In genomic region chr16:20740901-20741491, GRCh38 we compare ENCODE assay signal across 8 cellular contexts. TPM values are rescaled to one million over a fixed set of nuclear protein-coding genes. Genes with fewer than 3 reads are reported as not detected.
DNase-seq lines count a peak whose midpoint lies in the region; ATAC-seq and TF ChIP-seq lines count a peak whose summit lies in the region.

No MANE protein-coding gene starts in this region.

- peak; percentile 87 for ATAC-seq in HG02642 (IDR thresholded peaks at IDR 0.05; ENCODE audit: poor library complexity, unreplicated experiment)
- peak; percentile 85 to 90 (median 88) for ATAC-seq in T-cell (replicated peaks in 1 of 4)
- ATAC-seq in heart right ventricle: peak; percentile 93 to 97 (median 95)
- peak; percentile 93 for ATAC-seq in upper lobe of right lung

- 0% methylated on average over 30 to 34 of the region's 34 CpGs for WGBS in adipose tissue, 3 donors
- 0% methylated on average over 32 to 34 of the region's 34 CpGs for WGBS in heart right ventricle, 2 donors

- no peaks in the 10 kb centered on the region for H3K27me3 Mint-ChIP-seq in T-cell

- H3K36me3 ChIP-seq in heart right ventricle: peaks cover 0 to 40% (median 24%) of the 10 kb centered on the region in 9 donors
- peaks cover 30% of the 10 kb centered on the region for H3K36me3 ChIP-seq in upper lobe of right lung

- peaks cover 4 to 39% (median 25%) of the 10 kb centered on the region in 9 donors for H3K4me1 ChIP-seq in heart right ventricle
- peaks cover 27% of the 10 kb centered on the region for H3K4me1 ChIP-seq in upper lobe of right lung

- no peaks in the 10 kb centered on the region for H3K9me3 Mint-ChIP-seq in T-cell

- no peak for TF ChIP-seq CTCF in GM12865 (IDR thresholded peaks at IDR 0.05; ENCODE audit: insufficient read depth, low read depth, low read length, missing control alignments)
- TF ChIP-seq CTCF in heart right ventricle (IDR thresholded peaks at IDR 0.05): no peak
- TF ChIP-seq CTCF in upper lobe of right lung (IDR thresholded peaks at IDR 0.05): no peak

- peaks cover 27 to 30% (median 29%) of the 10 kb centered on the region in 3 donors for H3K4me1 Mint-ChIP-seq in T-cell

- peak overlapping the region; percentile 96 to 98 for H3K27ac Mint-ChIP-seq in T-cell

- peaks cover 17% of the 10 kb centered on the region for H3K36me3 Mint-ChIP-seq in T-cell

- DNase-seq in GM12865 (ENCODE audit: low read depth) (peak; percentile 91), NCI-H1105 (lab: John Stamatoyannopoulos, UW) (peak; percentile 16), T-cell (peak; percentile 76 to 93 (median 89)), heart right ventricle (peak; percentile 90 to 91), posterior vena cava (ENCODE audit: low spot score) (peak; percentile 97), upper lobe of right lung (peak; percentile 95)

- intact Hi-C loops in heart right ventricle (cut with DNase I) (no loop called here), posterior vena cava (cut with DNase I) (no loop called here), upper lobe of right lung (cut with DNase I) (no loop called here)

- H3K27ac ChIP-seq in adipose tissue (ENCODE audit: low read depth, low read length): peak overlapping the region; percentile 45
- H3K27ac ChIP-seq in heart right ventricle: peak overlapping the region; percentile 77 to 98 (median 95)
- peak overlapping the region; percentile 99 for H3K27ac ChIP-seq in upper lobe of right lung

- H3K4me3 ChIP-seq in GM12865 (ENCODE audit: low read depth, low read length): peak overlapping the region; percentile 97
- H3K4me3 ChIP-seq in heart right ventricle: peak overlapping the region; percentile 78 to 98 (median 88)
- H3K4me3 ChIP-seq in upper lobe of right lung: peak overlapping the region; percentile 99

- POLR2A ChIA-PET in T-cell (lab: Charles Lee): no interaction called here

- no peaks in the 10 kb centered on the region for H3K9me3 ChIP-seq in heart right ventricle
- H3K9me3 ChIP-seq in upper lobe of right lung: no peaks in the 10 kb centered on the region

- H3K27me3 ChIP-seq in heart right ventricle: no peaks in the 10 kb centered on the region
- H3K27me3 ChIP-seq in upper lobe of right lung: no peaks in the 10 kb centered on the region

- CTCF ChIA-PET in T-cell (lab: Charles Lee): interaction anchor here in 1 of 2 donors (0.8 to 1.9 kb wide), 3 partner anchors 24 to 66 kb away, joined by 3 to 5 read pairs (median 4); no protein-coding TSS in a partner anchor

- H3K4me3 Mint-ChIP-seq in T-cell: peak overlapping the region; percentile 93 to 94 (median 94)

RNA-seq across cellular contexts. Expression of gene THUMPD1, which starts 0.6 kb away (rescaled TPM):
- total RNA-seq in T-cell: 10 to 100 TPM; 57.0 to 96.2 (median 61.4) TPM
- 10 to 100 TPM; 11.7 to 16.2 (median 16.0) TPM for polyA plus RNA-seq in adipose tissue
- 10 to 100 TPM; 15.5 to 20.9 (median 19.2) TPM for total RNA-seq in heart right ventricle
- polyA plus RNA-seq in heart right ventricle: 10 to 100 TPM in 1 of 2 donors, 1 to 10 TPM in 1; 7.5 to 14.2 TPM
- total RNA-seq in posterior vena cava: 10 to 100 TPM; 24.9 to 26.1 TPM
- total RNA-seq in upper lobe of right lung: 40.7 TPM

RNA-seq across cellular contexts. Expression of gene ACSM3, which starts 22.8 kb away (rescaled TPM):
- total RNA-seq in T-cell (1 to 10 TPM; 6.4 to 9.2 (median 8.9) TPM), heart right ventricle (10 to 100 TPM in 2 of 10 donors, 1 to 10 TPM in 8; 2.3 to 13.1 (median 5.9) TPM), posterior vena cava (1 to 10 TPM; 2.1 to 3.6 TPM), upper lobe of right lung (34.3 TPM)
- polyA plus RNA-seq in adipose tissue (10 to 100 TPM in 2 of 3 donors, 1 to 10 TPM in 1; 5.9 to 33.1 (median 14.4) TPM), heart right ventricle (10 to 100 TPM in 1 of 2 donors, 1 to 10 TPM in 1; 3.8 to 45.1 TPM)

RNA-seq across cellular contexts. Expression of gene ACSM1, which starts 43.5 kb away (rescaled TPM):
- total RNA-seq in T-cell (under 1 TPM; 0.46 to 0.76 (median 0.58) TPM), heart right ventricle (under 1 TPM in 4 of 10 donors, not detected in 6; 0.13 to 0.49 (median 0.33) TPM), posterior vena cava (under 1 TPM in 1 of 2 donors, not detected in 1; 0.19 TPM), upper lobe of right lung (0.52 TPM)
- polyA plus RNA-seq in adipose tissue (under 1 TPM; 0.06 to 0.56 (median 0.52) TPM), heart right ventricle (under 1 TPM in 1 of 2 donors, not detected in 1; 0.06 TPM)

Comparison
In these comparisons a context has a peak if more than half of its experiments do, and no peak if none do; other contexts are left out.
1. Peak in every context shown above with its lines: DNase-seq, ATAC-seq, H3K4me3 ChIP-seq and H3K27ac ChIP-seq.
2. DNase-seq: peak in every context shown above with its lines; median percentile 97 in posterior vena cava; 95 in upper lobe of right lung; 91 in GM12865; 90 in heart right ventricle; 89 in T-cell; 16 in NCI-H1105.
3. H3K27ac ChIP-seq: peak in every context shown above with its lines; median percentile 99 in upper lobe of right lung; 95 in heart right ventricle; 45 in adipose tissue.